8 cellular contexts compared by ENCODE assay signal in genomic region chrX:48896611-48897011, GRCh38. TPM values are rescaled to one million over a fixed set of nuclear protein-coding genes. Genes with fewer than 3 reads are reported as not detected.
DNase-seq lines count a peak whose midpoint lies in the region; ATAC-seq, FAIRE-seq and TF ChIP-seq lines count a peak whose summit lies in the region.

No MANE protein-coding gene starts in this region.

- no peak for TF ChIP-seq POLR2A in GM12892 (IDR thresholded peaks at IDR 0.05; ENCODE audit: low read depth, low read length)

- H3K4me1 ChIP-seq in mucosa of rectum (ENCODE audit: control insufficient read depth in 2 of 2, insufficient read depth in 2 of 2, low read length in 2 of 2) = peaks cover 13 to 16% of the 10 kb centered on the region in 2 donors

- H3K9me3 ChIP-seq in MG63 = no peaks in the 10 kb centered on the region
- no peaks in the 10 kb centered on the region for H3K9me3 ChIP-seq in mucosa of rectum (ENCODE audit: control insufficient read depth in 2 of 2, low read length in 2 of 2)

- 0 out of 2 replicates have a peak, but pooled peaks cover 2% of the 10 kb centered on the region for H3K36me3 ChIP-seq in MG63
- peaks cover 8% of the 10 kb centered on the region for H3K36me3 ChIP-seq in bronchial epithelial cell (ENCODE audit: control insufficient read depth, insufficient read depth, low read length)
- peaks cover 6 to 8% of the 10 kb centered on the region in 2 donors for H3K36me3 ChIP-seq in mucosa of rectum (ENCODE audit: control insufficient read depth in 2 of 2, insufficient read depth in 2 of 2, low read length in 2 of 2)

- H3K27me3 ChIP-seq in MG63 (no peaks in the 10 kb centered on the region), bronchial epithelial cell (ENCODE audit: control insufficient read depth, insufficient read depth, low read length) (no peaks in the 10 kb centered on the region), mucosa of rectum (ENCODE audit: control insufficient read depth in 2 of 2, insufficient read depth in 2 of 2, low read length in 2 of 2) (no peaks in the 10 kb centered on the region)

- H3K27ac ChIP-seq in mucosa of rectum (ENCODE audit: low read depth in 2 of 2, low read length in 2 of 2) = peak overlapping the region; percentile 98

- DNase-seq in COR-L47 (lab: John Stamatoyannopoulos, UW) (peak; percentile 9), MG63 (no peak), bronchial epithelial cell (ENCODE audit: low read depth) (no peak), GM12892 (ENCODE audit: insufficient read length) (no peak), HuH-7.5 (ENCODE audit: low spot score) (no peak), NCI-H1694 treated with DMSO at 0.1 percent for 48 hours (lab: John Stamatoyannopoulos, UW) (no peak)

- no peak for TF ChIP-seq CTCF in bronchial epithelial cell (IDR thresholded peaks at IDR 0.05; ENCODE audit: insufficient read depth, low read length, severe bottlenecking)

- ATAC-seq in HG02840 (IDR thresholded peaks at IDR 0.05; ENCODE audit: low FRiP score, unreplicated experiment) = no peak

- peak overlapping the region; percentile 85 to 86 for H3K9ac ChIP-seq in mucosa of rectum (ENCODE audit: low read depth in 1 of 2, low read length in 2 of 2)

- FAIRE-seq in bronchial epithelial cell (lab: Jason Lieb, UNC) (peak; percentile 13), GM12892 (lab: Jason Lieb, UNC) (no peak)

- H3K4me3 ChIP-seq in MG63 (peak overlapping the region; percentile 78), bronchial epithelial cell (ENCODE audit: low read depth, low read length) (peak overlapping the region; percentile 59), mucosa of rectum (ENCODE audit: low read length in 2 of 2) (peak overlapping the region; percentile 84 to 89)

RNA-seq across cellular contexts. Expression of gene TIMM17B, which starts 1.0 kb away (rescaled TPM):
- 74.1 and 76.5 TPM in 2 replicates for total RNA-seq in MG63 (2014; rRNA removed; shearing (Covaris generic); ENCODE audit: low replicate concordance)
- total RNA-seq in bronchial epithelial cell = 28.2 and 35.2 TPM in 2 replicates
- polyA plus RNA-seq in GM12892 (2012; ENCODE audit: missing spikeins) = 25.8 TPM

RNA-seq across cellular contexts. Expression of gene PQBP1, which starts 1.1 kb away (rescaled TPM):
- total RNA-seq in MG63 (2014; rRNA removed; shearing (Covaris generic); ENCODE audit: low replicate concordance) = 117 and 168 TPM in 2 replicates
- 101 and 108 TPM in 2 replicates for total RNA-seq in bronchial epithelial cell
- polyA plus RNA-seq in GM12892 (2012; ENCODE audit: missing spikeins) = 67.7 TPM

RNA-seq across cellular contexts. Expression of gene SLC35A2, which starts 14.8 kb away (rescaled TPM):
- 16.6 and 25.9 TPM in 2 replicates for total RNA-seq in MG63 (2014; rRNA removed; shearing (Covaris generic); ENCODE audit: low replicate concordance)
- total RNA-seq in bronchial epithelial cell = 19.3 and 21.9 TPM in 2 replicates
- 8.3 TPM for polyA plus RNA-seq in GM12892 (2012; ENCODE audit: missing spikeins)

RNA-seq across cellular contexts. Expression of gene PIM2, which starts 22.2 kb away (rescaled TPM):
- total RNA-seq in MG63 (2014; rRNA removed; shearing (Covaris generic); ENCODE audit: low replicate concordance) = 1.6 and 1.9 TPM in 2 replicates
- total RNA-seq in bronchial epithelial cell = 3.2 and 6.8 TPM in 2 replicates
- 175 TPM for polyA plus RNA-seq in GM12892 (2012; ENCODE audit: missing spikeins)
